8 cellular contexts compared by ENCODE assay signal in genomic region chr1:234962340-234962989, GRCh38.
A peak's percentile ranks its signal among the peaks of the same experiment; 100 is the strongest.
DNase-seq lines count a peak whose midpoint lies in the region; ATAC-seq, FAIRE-seq and TF ChIP-seq lines count a peak whose summit lies in the region.

No MANE protein-coding gene starts in this region.

- no peaks in the 10 kb centered on the region for H3K79me2 ChIP-seq in PC-3 (ENCODE audit: low read length)

- peak overlapping the region; percentile 65 for H3K4me3 Mint-ChIP-seq in chondrocyte (ENCODE audit: unreplicated experiment)
- H3K4me3 Mint-ChIP-seq in mesothelial cell of epicardium: peak overlapping the region; percentile 8

- TF ChIP-seq CTCF in PC-3 (conservative IDR thresholded peaks at IDR 0.05; ENCODE audit: low read depth, low read length) (no peak), chondrocyte (IDR thresholded peaks at IDR 0.05) (no peak), mesothelial cell of epicardium (IDR thresholded peaks at IDR 0.05; ENCODE audit: unreplicated experiment) (no peak), D721Med (IDR thresholded peaks at IDR 0.05; ENCODE audit: insufficient read depth, missing control alignments) (no peak)

- H3K36me3 Mint-ChIP-seq in chondrocyte (ENCODE audit: low read depth): no peaks in the 10 kb centered on the region
- no peaks in the 10 kb centered on the region for H3K36me3 Mint-ChIP-seq in mesothelial cell of epicardium

- H3K4me1 Mint-ChIP-seq in chondrocyte (ENCODE audit: low read depth) (peaks cover 69% of the 10 kb centered on the region), mesothelial cell of epicardium (peaks cover 68% of the 10 kb centered on the region)

- peaks cover 9% of the 10 kb centered on the region for H3F3A ChIP-seq in PC-3 (ENCODE audit: low read length, unreplicated experiment)

- H3K36me3 ChIP-seq in PC-3 (ENCODE audit: low read depth, low read length): no peaks in the 10 kb centered on the region

- peak overlapping the region; percentile 41; the same call in 1 of the 2 replicates for H3K4me3 ChIP-seq in PC-3 (ENCODE audit: low read length)

- no peaks in the 10 kb centered on the region for H3K9me3 ChIP-seq in PC-3 (ENCODE audit: low read length)

- H3K4me2 ChIP-seq in PC-3 (ENCODE audit: low read length): peak overlapping the region; percentile 80

- POLR2A ChIA-PET in PC-3 (lab: Charles Lee; ENCODE audit: unreplicated experiment): interaction anchor here (0.6 to 1.2 kb wide), 8 partner anchors 13 to 351 kb away, joined by 3 to 9 read pairs (median 4); no protein-coding TSS in a partner anchor

- no peak for FAIRE-seq in D721Med (lab: Jason Lieb, UNC)

- ATAC-seq in GM18861 (IDR thresholded peaks at IDR 0.05; ENCODE audit: unreplicated experiment): peak; percentile 27
- peak; percentile 52 for ATAC-seq in HG03045 (IDR thresholded peaks at IDR 0.05; ENCODE audit: unreplicated experiment)
- ATAC-seq in PC-3: peak; percentile 29

- H3K9me3 Mint-ChIP-seq in chondrocyte (ENCODE audit: low read depth): no peaks in the 10 kb centered on the region
- H3K9me3 Mint-ChIP-seq in mesothelial cell of epicardium: no peaks in the 10 kb centered on the region

- H4K20me1 ChIP-seq in PC-3 (ENCODE audit: low read length): no peaks in the 10 kb centered on the region

- H3K27ac ChIP-seq in PC-3 (ENCODE audit: low read length): peak overlapping the region; percentile 100

- peaks cover 76% of the 10 kb centered on the region for H3K4me1 ChIP-seq in PC-3 (ENCODE audit: insufficient read depth, low read length)

- intact Hi-C loops in PC-3 (cut with micrococcal nuclease): loop anchor here (1.0 to 5.0 kb wide), 6 partner anchors 35 to 467 kb away; partner anchors contain the start of gene IRF2BP2

- no peaks in the 10 kb centered on the region for H3K9me2 ChIP-seq in PC-3 (replicated peaks; ENCODE audit: low read length)

- H3K27me3 ChIP-seq in PC-3 (ENCODE audit: low read length): no peaks in the 10 kb centered on the region

- TSS peak; percentile 77 for BruUV-seq in PC-3 (replicated peaks; lab: Mats Ljungman, UMichigan)

- no peaks in the 10 kb centered on the region for H3K27me3 Mint-ChIP-seq in chondrocyte (ENCODE audit: low read depth)
- H3K27me3 Mint-ChIP-seq in mesothelial cell of epicardium (ENCODE audit: low read depth): no peaks in the 10 kb centered on the region

- peak overlapping the region; percentile 95 for H3K9ac ChIP-seq in PC-3 (ENCODE audit: low read length)

- no peak overlapping the region for H2AFZ ChIP-seq in PC-3 (ENCODE audit: low read length)

- peak; percentile 22 to 30 for DNase-seq in AML-193 (lab: John Stamatoyannopoulos, UW)
- DNase-seq in PC-3: peak; percentile 81
- no peak for DNase-seq in chondrocyte (ENCODE audit: low spot score)
- no peak for DNase-seq in mesothelial cell of epicardium (ENCODE audit: low spot score in 2 of 2, unreplicated experiment in 2 of 2)
- DNase-seq in D721Med (ENCODE audit: insufficient read length, low spot score): no peak
- no peak for DNase-seq in HPDE6-E6E7 (ENCODE audit: extremely low spot score)

- H3K27ac Mint-ChIP-seq in chondrocyte (ENCODE audit: unreplicated experiment) (peak overlapping the region; percentile 99), mesothelial cell of epicardium (peak overlapping the region; percentile 98)

- CTCF ChIA-PET in PC-3 (lab: Charles Lee): interaction anchor here (0.6 kb wide), 1 partner anchor 121 kb away, joined by 3 read pairs; no protein-coding TSS in a partner anchor

Comparison
In these comparisons a context has a peak if more than half of its experiments do, and no peak if none do; other contexts are left out.
1. DNase-seq: peak in AML-193 (2 of 2) and PC-3 (single experiment); none in chondrocyte (single experiment), mesothelial cell of epicardium (0 of 2), D721Med (single experiment) and HPDE6-E6E7 (single experiment).
2. Peak in every context shown above with its lines, with median percentiles within 50 percentile points of each other: ATAC-seq.